1 cellular context compared by ENCODE assay signal in genomic region chr6:132604635-132605150, GRCh38.
TF ChIP-seq lines count a peak whose summit lies in the region.

No MANE protein-coding gene starts in this region.

TF ChIP-seq in H1, 55 proteins besides CTCF, POLR2A, EP300 and RAD21:
- TF ChIP-seq RBBP5 (IDR thresholded peaks at IDR 0.05; ENCODE audit: borderline replicate concordance, low read depth, low read length) (no peak), RFX5 (IDR thresholded peaks at IDR 0.05; ENCODE audit: borderline replicate concordance, low read depth, low read length) (no peak), CHD2 (IDR thresholded peaks at IDR 0.05; ENCODE audit: low read length) (no peak), CREB1 (IDR thresholded peaks at IDR 0.05) (no peak), POLR2AphosphoS5 (IDR thresholded peaks at IDR 0.05; ENCODE audit: low read depth, low read length) (no peak), TBP (IDR thresholded peaks at IDR 0.05; ENCODE audit: low read depth, low read length) (no peak), SP1 (IDR thresholded peaks at IDR 0.05; ENCODE audit: low read depth, low read length) (no peak), CEBPB (IDR thresholded peaks at IDR 0.05; ENCODE audit: low read depth, low read length) (no peak), E2F6 (IDR thresholded peaks at IDR 0.05) (no peak), PHF8 (conservative IDR thresholded peaks at IDR 0.05; ENCODE audit: low read depth, low read length) (no peak), JUN (IDR thresholded peaks at IDR 0.05; ENCODE audit: low read depth, low read length) (no peak), GTF2F1 (IDR thresholded peaks at IDR 0.05; ENCODE audit: borderline replicate concordance, low read depth, low read length) (no peak), CBX5 (IDR thresholded peaks at IDR 0.05; ENCODE audit: low read depth, low read length) (no peak), RXRA (IDR thresholded peaks at IDR 0.05; ENCODE audit: insufficient read depth, low read depth, low read length) (no peak), CBX8 (IDR thresholded peaks at IDR 0.05; ENCODE audit: borderline replicate concordance, low read depth, low read length) (no peak), HDAC6 (IDR thresholded peaks at IDR 0.05; ENCODE audit: low read depth, low read length) (no peak), NRF1 (IDR thresholded peaks at IDR 0.05; ENCODE audit: low read depth, low read length) (no peak), KDM4A (IDR thresholded peaks at IDR 0.05; ENCODE audit: low read depth, low read length, severe bottlenecking) (no peak), CHD7 (IDR thresholded peaks at IDR 0.05; ENCODE audit: insufficient replicate concordance, low read length) (no peak), EGR1 (IDR thresholded peaks at IDR 0.05; ENCODE audit: borderline replicate concordance, low read depth, low read length) (no peak)
TF ChIP-seq in H1: peak in this region for 0.
